In genomic region chr2:45330617-45331016, GRCh38 we compare ENCODE assay signal across 1 cellular context.
TF ChIP-seq lines count a peak whose summit lies in the region.

No MANE protein-coding gene starts in this region.

TF ChIP-seq in HepG2, 621 proteins besides CTCF, POLR2A, EP300 and RAD21 (continued from another document):
- TF ChIP-seq IKZF4 (CRISPR knock-in tag; IDR thresholded peaks at IDR 0.05; ENCODE audit: borderline replicate concordance, low read depth, not compliant biosample characterization) (no peak), MIER2 (CRISPR knock-in tag; IDR thresholded peaks at IDR 0.05) (no peak), ZBTB2 (CRISPR knock-in tag; IDR thresholded peaks at IDR 0.05; ENCODE audit: low read depth) (no peak), ZNF562 (CRISPR knock-in tag; IDR thresholded peaks at IDR 0.05; ENCODE audit: borderline replicate concordance) (no peak), KLF6 (CRISPR knock-in tag; IDR thresholded peaks at IDR 0.05) (0 out of 2 replicates have a peak, but pooled peaks have one; percentile 3), AGO1 (IDR thresholded peaks at IDR 0.05; ENCODE audit: low read depth, low read length, poor library complexity, severe bottlenecking) (no peak), NRL (CRISPR knock-in tag; IDR thresholded peaks at IDR 0.05; ENCODE audit: borderline replicate concordance) (no peak), ZMAT3 (CRISPR knock-in tag; conservative IDR thresholded peaks at IDR 0.05) (no peak), ZNF841 (CRISPR knock-in tag; IDR thresholded peaks at IDR 0.05; ENCODE audit: borderline replicate concordance) (no peak), ZNF572 (CRISPR knock-in tag; IDR thresholded peaks at IDR 0.05) (no peak), NFRKB (IDR thresholded peaks at IDR 0.05) (no peak), ZBTB33 (CRISPR knock-in tag; IDR thresholded peaks at IDR 0.05) (no peak), PHF20 (CRISPR knock-in tag; IDR thresholded peaks at IDR 0.05) (no peak), ZNF564 (CRISPR knock-in tag; IDR thresholded peaks at IDR 0.05) (no peak), MAF1 (CRISPR knock-in tag; IDR thresholded peaks at IDR 0.05; ENCODE audit: borderline replicate concordance) (no peak), ATF4 (CRISPR knock-in tag; IDR thresholded peaks at IDR 0.05) (peak in 1 of 2 experiments; percentile 81; a peak in 2 of 4 replicates), KAT8 (CRISPR knock-in tag; IDR thresholded peaks at IDR 0.05) (0 out of 2 replicates have a peak, but pooled peaks have one; percentile 3), ZNF670 (CRISPR knock-in tag; IDR thresholded peaks at IDR 0.05; ENCODE audit: borderline replicate concordance) (no peak), FOSL2 (CRISPR knock-in tag; IDR thresholded peaks at IDR 0.05) (peak; percentile 31; the same call in 1 of the 2 replicates), ZFP36L1 (CRISPR knock-in tag; IDR thresholded peaks at IDR 0.05) (no peak), GMEB2 (CRISPR knock-in tag; IDR thresholded peaks at IDR 0.05; ENCODE audit: low read depth) (no peak)
